In the genomic region with DNA sequence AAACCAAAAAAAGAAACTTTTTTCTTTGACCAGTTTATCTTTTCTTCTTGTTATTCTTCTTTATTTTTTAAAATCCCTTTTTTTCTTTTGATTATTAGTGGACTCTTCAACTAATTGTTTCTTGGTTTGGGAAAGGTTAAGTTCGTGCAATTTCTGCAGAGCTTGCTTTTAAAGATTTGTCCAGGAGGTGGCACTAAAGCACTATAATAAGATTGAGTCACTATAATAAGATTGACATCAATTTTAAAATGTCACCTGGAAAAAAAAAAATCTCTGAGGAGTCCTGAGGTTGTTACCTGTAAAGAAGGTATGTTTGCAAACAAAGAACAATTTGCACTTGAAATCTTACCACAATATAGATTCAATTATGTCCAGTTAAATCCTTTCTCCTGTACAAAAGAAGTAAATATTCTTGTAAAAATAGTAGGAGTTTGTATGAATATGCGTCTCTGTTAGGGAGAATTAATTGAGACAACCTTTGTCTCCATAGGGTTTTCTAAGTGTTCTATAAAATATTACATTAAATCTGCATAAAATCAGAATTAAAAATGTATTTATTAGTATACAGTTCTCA, we compare ENCODE assay signal across 8 cellular contexts.
DNase-seq lines count a peak whose midpoint lies in the region; ATAC-seq lines count a peak whose summit lies in the region.

No MANE protein-coding gene starts in this region.

- in situ Hi-C loops in ACHN (cut with HindIII; ENCODE audit: low pct_ligation_motif_present, low pct_unique_long_range_greater_than_20kb, low sequenced_read_pairs): no loop called here
- in situ Hi-C loops in G401 (cut with HindIII; ENCODE audit: low sequenced_read_pairs): no loop called here

- ATAC-seq in HG03066 (IDR thresholded peaks at IDR 0.05; ENCODE audit: low read depth, unreplicated experiment): peak; percentile 61

- peak; percentile 58 for DNase-seq in ACHN
- DNase-seq in G401 (ENCODE audit: low spot score): peak; percentile 39
- DNase-seq in NCI-H82 treated with DMSO at 0.1 percent for 48 hours (lab: John Stamatoyannopoulos, UW; ENCODE audit: unreplicated experiment): peak; percentile 30
- peak; percentile 12 for DNase-seq in cerebellum (ENCODE audit: low spot score)
- DNase-seq in midbrain (lab: John Stamatoyannopoulos, UW): peak; percentile 62
- DNase-seq in NK-92 (lab: John Stamatoyannopoulos, UW; ENCODE audit: unreplicated experiment): no peak
- no peak for DNase-seq in activated CD4-positive, CD25-positive, alpha-beta regulatory T cell (lab: John Stamatoyannopoulos, UW)

Comparison
In these comparisons a context has a peak if more than half of its experiments do, and no peak if none do; other contexts are left out.
1. DNase-seq: peak in ACHN (single experiment), G401 (single experiment), NCI-H82 treated with DMSO at 0.1 percent for 48 hours (single experiment), cerebellum (single experiment) and midbrain (single experiment); none in NK-92 (single experiment) and activated CD4-positive, CD25-positive, alpha-beta regulatory T cell (0 of 4).